ENCODE assay signal across 26 cellular contexts in the genomic region with DNA sequence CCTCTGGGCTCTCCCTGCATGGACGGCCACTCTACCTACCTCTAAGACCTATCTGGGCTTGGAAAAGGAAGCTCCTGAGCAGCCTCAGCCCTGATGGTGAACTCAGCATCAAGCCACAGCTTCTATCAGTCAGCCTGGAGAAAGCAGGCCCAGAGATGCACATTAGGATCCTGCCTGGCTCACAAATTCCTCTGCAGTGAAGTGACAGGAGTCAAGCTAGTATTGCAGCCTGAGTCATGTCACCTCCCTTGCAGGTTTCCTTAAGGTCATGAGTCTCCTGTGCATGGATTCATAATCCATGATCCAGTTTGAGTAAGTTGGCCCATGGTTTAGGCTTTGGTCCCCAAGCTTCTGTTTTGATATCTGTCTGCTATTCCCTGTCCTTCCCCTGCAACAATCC. TPM values are rescaled to one million over a fixed set of nuclear protein-coding genes. Genes with fewer than 3 reads are reported as not detected.
DNase-seq lines count a peak whose midpoint lies in the region; ATAC-seq, FAIRE-seq and TF ChIP-seq lines count a peak whose summit lies in the region.
"Had no signal": no experiment of that assay in that cellular context is flagged by ENCODE, and none has a peak within 500 bp of the region (broad histone marks: within the 10 kb centered on the region; RNA-seq: fewer than 3 reads in every experiment).

No MANE protein-coding gene starts in this region.

- no peaks in the 10 kb centered on the region for H3K27me3 ChIP-seq in heart left ventricle
- no peaks in the 10 kb centered on the region for H3K27me3 ChIP-seq in PC-9 (ENCODE audit: insufficient read depth, low read depth)
- H3K27me3 ChIP-seq: BE2C, body of pancreas, esophagus squamous epithelium had no signal

- no peaks in the 10 kb centered on the region for H3F3A ChIP-seq in PC-9 (ENCODE audit: insufficient read depth, low read depth)

- H3K4me3 Mint-ChIP-seq in activated CD4-positive, alpha-beta T cell treated with anti-CD3 and anti-CD28 coated beads for 36 hours, result no peak overlapping the region
- H3K4me3 Mint-ChIP-seq in activated T-helper 2 cell treated with anti-CD3 and anti-CD28 coated beads, Interferon-gamma antibody, Interleukin-2, Interleukin-4, amounts not matched to agents 10 μg/mL and 5 μg/mL and 100 μg/mL, durations not matched to agents 14 hours and 24 hours and 36 hours (ENCODE audit: low read depth), result no peak overlapping the region
- H3K4me3 Mint-ChIP-seq in naive thymus-derived CD8-positive, alpha-beta T cell, result peak overlapping the region in 1 of 10 donors; percentile 11
- H3K4me3 Mint-ChIP-seq: activated naive CD8-positive, alpha-beta T cell had no signal

- H3K9me2 ChIP-seq in PC-9 (ENCODE audit: insufficient read depth), result no peaks in the 10 kb centered on the region

- H3K36me3 ChIP-seq in heart left ventricle, result no peaks in the 10 kb centered on the region
- no peaks in the 10 kb centered on the region for H3K36me3 ChIP-seq in PC-9 (ENCODE audit: low read depth)
- H3K36me3 ChIP-seq: BE2C, esophagus squamous epithelium had no signal

- H3K4me2 ChIP-seq in PC-9, result no peak overlapping the region

- no peak for DNase-seq in activated CD4-positive, alpha-beta T cell treated with anti-CD3 and anti-CD28 coated beads for 36 hours
- no peak for DNase-seq in activated CD4-positive, alpha-beta T cell treated with anti-CD3 and anti-CD28 coated beads for 48 hours
- DNase-seq in GM12891 (ENCODE audit: insufficient read length, low spot score) (no peak), heart left ventricle (no peak), PC-9 (no peak), A172 (ENCODE audit: low spot score) (no peak)
- DNase-seq in activated T-helper 2 cell treated with anti-CD3 and anti-CD28 coated beads, Interferon-gamma antibody, Interleukin-2, Interleukin-4, amounts not matched to agents 10 μg/mL and 5 μg/mL and 100 μg/mL, durations not matched to agents 14 hours and 24 hours and 36 hours (ENCODE audit: low spot score), result no peak
- no peak for DNase-seq in naive thymus-derived CD8-positive, alpha-beta T cell
- DNase-seq: activated CD4-positive, alpha-beta T cell treated with anti-CD3 and anti-CD28 coated beads, Interleukin-2, amount 50 U/mL, for 48 hours; BE2C; body of pancreas; effector memory CD4-positive, alpha-beta T cell; EL; esophagus squamous epithelium; GOT3; kidney; NCI-H1105; NCI-H446 treated with DMSO at 0.1 percent for 48 hours; nucleus accumbens; SIG-M5; stimulated activated CD4-positive, alpha-beta T cell treated with anti-CD3 and anti-CD28 coated beads, Interleukin-1b, Interleukin-23, amount 100 ng/mL, for 48 hours had no signal

- H3K27me3 Mint-ChIP-seq in activated CD4-positive, alpha-beta T cell treated with anti-CD3 and anti-CD28 coated beads for 36 hours, result no peaks in the 10 kb centered on the region
- H3K27me3 Mint-ChIP-seq in activated T-helper 2 cell treated with anti-CD3 and anti-CD28 coated beads, Interferon-gamma antibody, Interleukin-2, Interleukin-4, amounts not matched to agents 10 μg/mL and 5 μg/mL and 100 μg/mL, durations not matched to agents 14 hours and 24 hours and 36 hours (ENCODE audit: low read depth), result no peaks in the 10 kb centered on the region
- no peaks in the 10 kb centered on the region for H3K27me3 Mint-ChIP-seq in naive thymus-derived CD8-positive, alpha-beta T cell
- H3K27me3 Mint-ChIP-seq: activated naive CD8-positive, alpha-beta T cell had no signal

- intact Hi-C loops in activated CD4-positive, alpha-beta T cell treated with anti-CD3 and anti-CD28 coated beads for 36 hours (cut with DNase I, micrococcal nuclease), result loop anchor here (2.0 to 10.0 kb wide), 3 partner anchors 49 to 215 kb away; no protein-coding TSS in a partner anchor
- intact Hi-C loops in activated T-helper 2 cell treated with anti-CD3 and anti-CD28 coated beads, Interferon-gamma antibody, Interleukin-2, Interleukin-4, amounts not matched to agents 10 μg/mL and 5 μg/mL and 100 μg/mL, durations not matched to agents 14 hours and 24 hours and 36 hours (cut with micrococcal nuclease), result no loop called here
- intact Hi-C loops in heart left ventricle (cut with DNase I) (no loop called here), PC-9 (cut with micrococcal nuclease; ENCODE audit: unreplicated experiment) (no loop called here)

- ATAC-seq in activated CD4-positive, alpha-beta T cell treated with anti-CD3 and anti-CD28 coated beads for 36 hours, result no peak
- ATAC-seq in naive thymus-derived CD8-positive, alpha-beta T cell, result no peak
- ATAC-seq in heart left ventricle, result no peak
- ATAC-seq: body of pancreas had no signal

- no peaks in the 10 kb centered on the region for H3K79me2 ChIP-seq in PC-9 (ENCODE audit: low read depth)

- CTCF ChIA-PET in activated CD4-positive, alpha-beta T cell treated with anti-CD3 and anti-CD28 coated beads for 36 hours (lab: Charles Lee), result interaction anchor here (0.7 to 2.1 kb wide), 2 partner anchors 36 to 301 kb away, joined by 3 to 5 read pairs; no protein-coding TSS in a partner anchor
- CTCF ChIA-PET in PC-9 (lab: Charles Lee), result no interaction called here

- peak; percentile 43 for FAIRE-seq in GM12891 (lab: Jason Lieb, UNC)
- FAIRE-seq: A204.1, HTR-8/SVneo, kidney had no signal

- H3K4me1 Mint-ChIP-seq in activated CD4-positive, alpha-beta T cell treated with anti-CD3 and anti-CD28 coated beads for 36 hours, result peaks cover 81% of the 10 kb centered on the region
- peaks cover 93% of the 10 kb centered on the region for H3K4me1 Mint-ChIP-seq in activated T-helper 2 cell treated with anti-CD3 and anti-CD28 coated beads, Interferon-gamma antibody, Interleukin-2, Interleukin-4, amounts not matched to agents 10 μg/mL and 5 μg/mL and 100 μg/mL, durations not matched to agents 14 hours and 24 hours and 36 hours (ENCODE audit: low read depth)
- peaks cover 30 to 93% (median 66%) of the 10 kb centered on the region in 4 donors for H3K4me1 Mint-ChIP-seq in naive thymus-derived CD8-positive, alpha-beta T cell

- WGBS in heart left ventricle, 4 donors, result 90 to 100% (median 96%) methylated on average over 1 of the region's 1 CpG

- TF ChIP-seq POLR2A in GM12891 (IDR thresholded peaks at IDR 0.05; ENCODE audit: low read depth, low read length) (no peak), heart left ventricle (IDR thresholded peaks at IDR 0.05) (no peak)

- no peaks in the 10 kb centered on the region for H3K9me3 ChIP-seq in heart left ventricle
- no peaks in the 10 kb centered on the region for H3K9me3 ChIP-seq in PC-9 (ENCODE audit: insufficient read depth, low read depth)
- H3K9me3 ChIP-seq: BE2C, body of pancreas, esophagus squamous epithelium had no signal

- TF ChIP-seq CTCF in heart left ventricle (IDR thresholded peaks at IDR 0.05) (no peak), PC-9 (conservative IDR thresholded peaks at IDR 0.05) (no peak)

- peak overlapping the region; percentile 5 for H3K27ac Mint-ChIP-seq in activated CD4-positive, alpha-beta T cell treated with anti-CD3 and anti-CD28 coated beads for 36 hours
- peak overlapping the region; percentile 17 for H3K27ac Mint-ChIP-seq in activated T-helper 2 cell treated with anti-CD3 and anti-CD28 coated beads, Interferon-gamma antibody, Interleukin-2, Interleukin-4, amounts not matched to agents 10 μg/mL and 5 μg/mL and 100 μg/mL, durations not matched to agents 14 hours and 24 hours and 36 hours
- H3K27ac Mint-ChIP-seq in naive thymus-derived CD8-positive, alpha-beta T cell, result peak overlapping the region in 7 of 10 donors; percentile 15 to 87 (median 56)

- no peaks in the 10 kb centered on the region for H3K9me3 Mint-ChIP-seq in activated CD4-positive, alpha-beta T cell treated with anti-CD3 and anti-CD28 coated beads for 36 hours (ENCODE audit: low read depth)
- no peaks in the 10 kb centered on the region for H3K9me3 Mint-ChIP-seq in activated T-helper 2 cell treated with anti-CD3 and anti-CD28 coated beads, Interferon-gamma antibody, Interleukin-2, Interleukin-4, amounts not matched to agents 10 μg/mL and 5 μg/mL and 100 μg/mL, durations not matched to agents 14 hours and 24 hours and 36 hours
- H3K9me3 Mint-ChIP-seq in naive thymus-derived CD8-positive, alpha-beta T cell, result no peaks in the 10 kb centered on the region

- POLR2A ChIA-PET in activated CD4-positive, alpha-beta T cell treated with anti-CD3 and anti-CD28 coated beads for 36 hours (lab: Charles Lee), result no interaction called here
- POLR2A ChIA-PET in naive thymus-derived CD8-positive, alpha-beta T cell (lab: Charles Lee), result interaction anchor here (2.1 kb wide), 1 partner anchor 37 kb away, joined by 10 read pairs; the partner anchor contains the start of gene DUSP10
- POLR2A ChIA-PET in PC-9 (lab: Charles Lee; ENCODE audit: unreplicated experiment), result interaction anchor here (0.6 kb wide), 1 partner anchor 904 kb away, joined by 5 read pairs; no protein-coding TSS in a partner anchor

- no peaks in the 10 kb centered on the region for H3K36me3 Mint-ChIP-seq in activated CD4-positive, alpha-beta T cell treated with anti-CD3 and anti-CD28 coated beads for 36 hours (ENCODE audit: low read depth)
- no peaks in the 10 kb centered on the region for H3K36me3 Mint-ChIP-seq in activated T-helper 2 cell treated with anti-CD3 and anti-CD28 coated beads, Interferon-gamma antibody, Interleukin-2, Interleukin-4, amounts not matched to agents 10 μg/mL and 5 μg/mL and 100 μg/mL, durations not matched to agents 14 hours and 24 hours and 36 hours (ENCODE audit: low read depth)
- H3K36me3 Mint-ChIP-seq in naive thymus-derived CD8-positive, alpha-beta T cell, result no peaks in the 10 kb centered on the region
- H3K36me3 Mint-ChIP-seq: activated naive CD8-positive, alpha-beta T cell had no signal

- H3K4me3 ChIP-seq in heart left ventricle (no peak overlapping the region), PC-9 (no peak overlapping the region)
- H3K4me3 ChIP-seq: body of pancreas, esophagus squamous epithelium, lung, skin epidermis had no signal

- no TSS peak for BruUV-seq in PC-9 (replicated peaks; lab: Mats Ljungman, UMichigan)

- no peak overlapping the region for H3K27ac ChIP-seq in heart left ventricle
- no peak overlapping the region for H3K27ac ChIP-seq in PC-9
- H3K27ac ChIP-seq: body of pancreas, esophagus squamous epithelium had no signal

- H2AFZ ChIP-seq in PC-9, result no peak overlapping the region

- H4K20me1 ChIP-seq in PC-9 (ENCODE audit: insufficient read depth), result no peaks in the 10 kb centered on the region

- H3K4me1 ChIP-seq in heart left ventricle (peaks cover 0 to 60% (median 0%) of the 10 kb centered on the region in 12 donors), PC-9 (replicated peaks; ENCODE audit: insufficient read depth) (no peaks in the 10 kb centered on the region)
- H3K4me1 ChIP-seq: BE2C, body of pancreas had no signal

RNA-seq across cellular contexts. Expression of gene DUSP10, which starts 37.9 kb away (rescaled TPM):
- 1 to 10 TPM; 7.3 to 9.2 TPM for total RNA-seq in activated CD4-positive, alpha-beta T cell treated with anti-CD3 and anti-CD28 coated beads for 36 hours
- polyA plus RNA-seq in GM12891 (2012; ENCODE audit: low read depth, missing spikeins), result 21.9 TPM
- 21.0 and 21.7 TPM in 2 replicates for total RNA-seq in activated T-helper 2 cell treated with anti-CD3 and anti-CD28 coated beads, Interferon-gamma antibody, Interleukin-2, Interleukin-4, amounts not matched to agents 10 μg/mL and 5 μg/mL and 100 μg/mL, durations not matched to agents 14 hours and 24 hours and 36 hours
- 1 to 10 TPM; 2.7 to 4.2 TPM for total RNA-seq in naive thymus-derived CD8-positive, alpha-beta T cell
- 1 to 10 TPM; 1.4 to 4.4 (median 2.5) TPM for polyA plus RNA-seq in naive thymus-derived CD8-positive, alpha-beta T cell
- total RNA-seq in heart left ventricle (1 to 10 TPM; 2.8 to 7.1 (median 4.4) TPM), PC-9 (2021) (7.0 and 8.7 TPM in 2 replicates)
- 1 to 10 TPM; 2.2 to 2.7 TPM for polyA plus RNA-seq in heart left ventricle
- 29.0 and 43.7 TPM in 2 replicates for total RNA-seq in A172 (2014; rRNA removed; shearing (Covaris generic))

Comparison
In these comparisons a context has a peak if more than half of its experiments do, and no peak if none do; other contexts are left out.
1. H3K27ac Mint-ChIP-seq: peak in every context shown above with its lines; median percentile 56 in naive thymus-derived CD8-positive, alpha-beta T cell; 17 in activated T-helper 2 cell treated with anti-CD3 and anti-CD28 coated beads, Interferon-gamma antibody, Interleukin-2, Interleukin-4, amounts not matched to agents 10 μg/mL and 5 μg/mL and 100 μg/mL, durations not matched to agents 14 hours and 24 hours and 36 hours; 5 in activated CD4-positive, alpha-beta T cell treated with anti-CD3 and anti-CD28 coated beads for 36 hours.
2. intact Hi-C loops: an anchor here in activated CD4-positive, alpha-beta T cell treated with anti-CD3 and anti-CD28 coated beads for 36 hours (2.0 to 10.0 kb wide); none called in activated T-helper 2 cell treated with anti-CD3 and anti-CD28 coated beads, Interferon-gamma antibody, Interleukin-2, Interleukin-4, amounts not matched to agents 10 μg/mL and 5 μg/mL and 100 μg/mL, durations not matched to agents 14 hours and 24 hours and 36 hours, heart left ventricle and PC-9.